Comparison of ENCODE assay signal across 28 cellular contexts in genomic region chr4:147633113-147633512, GRCh38. TPM values are rescaled to one million over a fixed set of nuclear protein-coding genes. Genes with fewer than 3 reads are reported as not detected.
DNase-seq lines count a peak whose midpoint lies in the region; ATAC-seq and TF ChIP-seq lines count a peak whose summit lies in the region.
"Had no signal": no experiment of that assay in that cellular context is flagged by ENCODE, and none has a peak within 500 bp of the region (broad histone marks: within the 10 kb centered on the region; RNA-seq: fewer than 3 reads in every experiment).

No MANE protein-coding gene starts in this region.

- H3K27me3 ChIP-seq in parathyroid adenoma (ENCODE audit: control insufficient read depth, insufficient read depth, low read length): no peaks in the 10 kb centered on the region
- H3K27me3 ChIP-seq: BLaER1, neural progenitor cell, upper lobe of left lung had no signal

- CTCF ChIA-PET in T-cell (lab: Charles Lee): interaction anchor here in 1 of 2 donors (0.7 kb wide), 1 partner anchor 12 kb away, joined by 5 read pairs; no protein-coding TSS in a partner anchor

- POLR2A ChIA-PET in T-cell (lab: Charles Lee): interaction anchor here in 1 of 2 donors (1.4 kb wide), 1 partner anchor 50 kb away, joined by 5 read pairs; the partner anchor contains the start of gene PRMT9

- peaks cover 61% of the 10 kb centered on the region for H3K36me3 Mint-ChIP-seq in T-cell

- H3K9me3 ChIP-seq in parathyroid adenoma (ENCODE audit: control insufficient read depth, low read length): no peaks in the 10 kb centered on the region
- H3K9me3 ChIP-seq: A549, BLaER1, HAP-1, lower lobe of right lung, upper lobe of left lung had no signal

- no peaks in the 10 kb centered on the region for H3K27me3 Mint-ChIP-seq in T-cell
- H3K27me3 Mint-ChIP-seq: activated CD4-positive, alpha-beta T cell treated with anti-CD3 and anti-CD28 coated beads, Interleukin-2, amount 10 ng/mL, durations not matched to agents 7 days and 5 days; activated naive CD8-positive, alpha-beta T cell treated with anti-CD3 and anti-CD28 coated beads for 36 hours; brain; progenitor cell of endocrine pancreas had no signal

- peak; percentile 99 for ATAC-seq in SK-N-SH treated with all-trans-retinoic acid at 6 μM for 48 hours
- no peak for ATAC-seq in T-cell (replicated peaks in 1 of 4)
- ATAC-seq in left ventricle myocardium superior: no peak
- no peak for ATAC-seq in HG03159 (IDR thresholded peaks at IDR 0.05; ENCODE audit: unreplicated experiment)
- ATAC-seq: A549 had no signal

- H3K9me3 Mint-ChIP-seq in T-cell: peaks cover 0 to 7% (median 4%) of the 10 kb centered on the region in 3 donors
- H3K9me3 Mint-ChIP-seq: activated CD4-positive, alpha-beta T cell treated with anti-CD3 and anti-CD28 coated beads, Interleukin-2, amount 10 ng/mL, durations not matched to agents 7 days and 5 days had no signal

- H3K4me2 ChIP-seq in parathyroid adenoma (ENCODE audit: low read length): no peak overlapping the region
- H3K4me2 ChIP-seq: A549, BLaER1, neural progenitor cell had no signal

- H3K4me3 ChIP-seq in AG10803 (ENCODE audit: low read length) (no peak overlapping the region), fibroblast of mammary gland (ENCODE audit: control insufficient read depth, low read depth, low read length) (no peak overlapping the region), parathyroid adenoma (ENCODE audit: low read depth, low read length) (no peak overlapping the region)
- H3K4me3 ChIP-seq: A549, BLaER1, HAP-1, lower lobe of right lung, neural progenitor cell, upper lobe of left lung had no signal

- no peak overlapping the region for H3K9ac ChIP-seq in parathyroid adenoma
- H3K9ac ChIP-seq: BLaER1, neural progenitor cell had no signal

- H3K36me3 ChIP-seq in parathyroid adenoma (ENCODE audit: control insufficient read depth, insufficient read depth, low read length): no peaks in the 10 kb centered on the region

- intact Hi-C loops in left ventricle myocardium superior (cut with micrococcal nuclease): no loop called here

- H3K4me1 ChIP-seq in parathyroid adenoma: no peaks in the 10 kb centered on the region
- H3K4me1 ChIP-seq: A549, BLaER1, lower lobe of right lung, neural progenitor cell, upper lobe of left lung had no signal

- H3K4me3 Mint-ChIP-seq in T-cell: no peak overlapping the region
- H3K4me3 Mint-ChIP-seq: activated CD4-positive, alpha-beta T cell treated with anti-CD3 and anti-CD28 coated beads, Interleukin-2, amount 10 ng/mL, durations not matched to agents 7 days and 5 days; activated naive CD8-positive, alpha-beta T cell treated with anti-CD3 and anti-CD28 coated beads for 36 hours; brain; neural progenitor cell had no signal

- no peak for TF ChIP-seq CTCF in AG10803 (conservative IDR thresholded peaks at IDR 0.05; ENCODE audit: low read length)
- TF ChIP-seq CTCF in fibroblast of mammary gland (conservative IDR thresholded peaks at IDR 0.05; ENCODE audit: control insufficient read depth, insufficient read depth, low read depth, low read length): no peak
- TF ChIP-seq CTCF in parathyroid adenoma (IDR thresholded peaks at IDR 0.05): no peak

- DNase-seq in AG10803 (ENCODE audit: low read depth) (peak; percentile 34), fibroblast of mammary gland (ENCODE audit: low read depth) (peak; percentile 75), NCI-H187 (lab: John Stamatoyannopoulos, UW) (no peak), T-cell (no peak), left ventricle myocardium superior (no peak)
- DNase-seq: activated CD4-positive, alpha-beta T cell treated with anti-CD3 and anti-CD28 coated beads, Interleukin-2, amount 10 ng/mL, durations not matched to agents 7 days and 5 days; activated CD8-positive, alpha-beta memory T cell treated with anti-CD3 and anti-CD28 coated beads, Interleukin-2, amount 50 U/mL, for 48 hours; activated naive CD8-positive, alpha-beta T cell treated with anti-CD3 and anti-CD28 coated beads for 36 hours; COR-L47; DND-41; effector CD8-positive, alpha-beta T cell; IMR-90; kidney; lower lobe of right lung; NCI-H1105; NCI-H446; stimulated activated CD8-positive, alpha-beta memory T cell treated with anti-CD3 and anti-CD28 coated beads, Interleukin-4, amount 100 ng/mL, for 48 hours; T1000; upper lobe of left lung had no signal

- peak overlapping the region in 1 of 2 donors; percentile 68 for H3K27ac Mint-ChIP-seq in T-cell
- H3K27ac Mint-ChIP-seq: activated CD4-positive, alpha-beta T cell treated with anti-CD3 and anti-CD28 coated beads, Interleukin-2, amount 10 ng/mL, durations not matched to agents 7 days and 5 days; activated naive CD8-positive, alpha-beta T cell treated with anti-CD3 and anti-CD28 coated beads for 36 hours; neural progenitor cell; progenitor cell of endocrine pancreas had no signal

- peaks cover 0 to 2% (median 0%) of the 10 kb centered on the region in 3 donors for H3K4me1 Mint-ChIP-seq in T-cell
- H3K4me1 Mint-ChIP-seq: activated CD4-positive, alpha-beta T cell treated with anti-CD3 and anti-CD28 coated beads, Interleukin-2, amount 10 ng/mL, durations not matched to agents 7 days and 5 days; brain; neural progenitor cell had no signal

- H3K27ac ChIP-seq in parathyroid adenoma: peak overlapping the region; percentile 29
- H3K27ac ChIP-seq: A549, BLaER1, lower lobe of right lung, neural progenitor cell, upper lobe of left lung had no signal

- no peak overlapping the region for H2AFZ ChIP-seq in parathyroid adenoma
- H2AFZ ChIP-seq: neural progenitor cell had no signal

- H3K79me2 ChIP-seq in parathyroid adenoma: no peaks in the 10 kb centered on the region

TF ChIP-seq in SK-N-SH treated with all-trans-retinoic acid at 6 μM for 48 hours, 23 proteins besides CTCF, POLR2A, EP300 and RAD21:
- no peak for TF ChIP-seq ZFP30 (CRISPR knock-in tag; IDR thresholded peaks at IDR 0.05)
- no peak for TF ChIP-seq CSDC2 (CRISPR knock-in tag; IDR thresholded peaks at IDR 0.05)
- no peak for TF ChIP-seq ZC3H10 (CRISPR knock-in tag; IDR thresholded peaks at IDR 0.05)
- TF ChIP-seq PPARA (CRISPR knock-in tag; IDR thresholded peaks at IDR 0.05; ENCODE audit: borderline replicate concordance): no peak
- TF ChIP-seq, protein P1, sequence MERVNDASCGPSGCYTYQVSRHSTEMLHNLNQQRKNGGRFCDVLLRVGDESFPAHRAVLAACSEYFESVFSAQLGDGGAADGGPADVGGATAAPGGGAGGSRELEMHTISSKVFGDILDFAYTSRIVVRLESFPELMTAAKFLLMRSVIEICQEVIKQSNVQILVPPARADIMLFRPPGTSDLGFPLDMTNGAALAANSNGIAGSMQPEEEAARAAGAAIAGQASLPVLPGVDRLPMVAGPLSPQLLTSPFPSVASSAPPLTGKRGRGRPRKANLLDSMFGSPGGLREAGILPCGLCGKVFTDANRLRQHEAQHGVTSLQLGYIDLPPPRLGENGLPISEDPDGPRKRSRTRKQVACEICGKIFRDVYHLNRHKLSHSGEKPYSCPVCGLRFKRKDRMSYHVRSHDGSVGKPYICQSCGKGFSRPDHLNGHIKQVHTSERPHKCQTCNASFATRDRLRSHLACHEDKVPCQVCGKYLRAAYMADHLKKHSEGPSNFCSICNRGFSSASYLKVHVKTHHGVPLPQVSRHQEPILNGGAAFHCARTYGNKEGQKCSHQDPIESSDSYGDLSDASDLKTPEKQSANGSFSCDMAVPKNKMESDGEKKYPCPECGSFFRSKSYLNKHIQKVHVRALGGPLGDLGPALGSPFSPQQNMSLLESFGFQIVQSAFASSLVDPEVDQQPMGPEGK (CRISPR knock-in tag; IDR thresholded peaks at IDR 0.05; ENCODE audit: borderline replicate concordance): no peak
- TF ChIP-seq BACH2 (CRISPR knock-in tag; IDR thresholded peaks at IDR 0.05; ENCODE audit: borderline replicate concordance): no peak
- no peak for TF ChIP-seq RARB (CRISPR knock-in tag; IDR thresholded peaks at IDR 0.05)
- TF ChIP-seq, protein P2, sequence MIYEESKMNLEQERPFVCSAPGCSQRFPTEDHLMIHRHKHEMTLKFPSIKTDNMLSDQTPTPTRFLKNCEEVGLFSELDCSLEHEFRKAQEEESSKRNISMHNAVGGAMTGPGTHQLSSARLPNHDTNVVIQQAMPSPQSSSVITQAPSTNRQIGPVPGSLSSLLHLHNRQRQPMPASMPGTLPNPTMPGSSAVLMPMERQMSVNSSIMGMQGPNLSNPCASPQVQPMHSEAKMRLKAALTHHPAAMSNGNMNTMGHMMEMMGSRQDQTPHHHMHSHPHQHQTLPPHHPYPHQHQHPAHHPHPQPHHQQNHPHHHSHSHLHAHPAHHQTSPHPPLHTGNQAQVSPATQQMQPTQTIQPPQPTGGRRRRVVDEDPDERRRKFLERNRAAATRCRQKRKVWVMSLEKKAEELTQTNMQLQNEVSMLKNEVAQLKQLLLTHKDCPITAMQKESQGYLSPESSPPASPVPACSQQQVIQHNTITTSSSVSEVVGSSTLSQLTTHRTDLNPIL (CRISPR knock-in tag; IDR thresholded peaks at IDR 0.05; ENCODE audit: low read depth): no peak
- TF ChIP-seq ARNTL (CRISPR knock-in tag; IDR thresholded peaks at IDR 0.05; ENCODE audit: borderline replicate concordance, low read depth): no peak
- no peak for TF ChIP-seq ZFP3 (CRISPR knock-in tag; IDR thresholded peaks at IDR 0.05)
- TF ChIP-seq SNAI2 (CRISPR knock-in tag; IDR thresholded peaks at IDR 0.05): no peak

RNA-seq across cellular contexts. Expression of gene TMEM184C, which starts 15.9 kb away (rescaled TPM):
- total RNA-seq in T-cell (10 to 100 TPM; 13.2 to 27.2 (median 21.8) TPM), left ventricle myocardium superior (25.9 TPM)

RNA-seq across cellular contexts. Expression of gene PRMT9, which starts 50.9 kb away (rescaled TPM):
- total RNA-seq in T-cell (10 to 100 TPM in 3 of 5 donors, 1 to 10 TPM in 2; 9.8 to 17.3 (median 12.3) TPM), left ventricle myocardium superior (5.1 TPM)

Comparison
In these comparisons a context has a peak if more than half of its experiments do, and no peak if none do; other contexts are left out.
1. DNase-seq: peak in AG10803 (single experiment) and fibroblast of mammary gland (single experiment); none in NCI-H187 (0 of 2), T-cell (0 of 34) and left ventricle myocardium superior (single experiment).